ENCODE assay signal across 8 cellular contexts in genomic region chr1:173122958-173123852, GRCh38.
A peak's percentile ranks its signal among the peaks of the same experiment; 100 is the strongest.
DNase-seq lines count a peak whose midpoint lies in the region; ATAC-seq and TF ChIP-seq lines count a peak whose summit lies in the region.

No MANE protein-coding gene starts in this region.

- H3K9me3 ChIP-seq in neutrophil = no peaks in the 10 kb centered on the region

- H3K27me3 ChIP-seq in neutrophil = no peaks in the 10 kb centered on the region

- no peak for TF ChIP-seq CTCF in neutrophil (IDR thresholded peaks at IDR 0.05)

- peaks cover 15 to 18% of the 10 kb centered on the region in 2 experiments for H3K4me1 ChIP-seq in neutrophil (ENCODE audit: control insufficient read depth in 1 of 2, insufficient read depth in 1 of 2, low read depth in 1 of 2, low read length in 1 of 2)

- H3K36me3 ChIP-seq in neutrophil = no peaks in the 10 kb centered on the region

- intact Hi-C loops in Right ventricle myocardium inferior (cut with DNase I) = loop anchor here (10.0 kb wide), 1 partner anchor 298 kb away; no protein-coding TSS in a partner anchor

- DNase-seq in Ammon's horn (ENCODE audit: low spot score) = peak; percentile 47
- peak; percentile 65 for DNase-seq in T1000 (lab: John Stamatoyannopoulos, UW)
- peak; percentile 74 for DNase-seq in Right ventricle myocardium inferior (ENCODE audit: missing footprints)

- peak overlapping the region; percentile 63 for H3K27ac ChIP-seq in neutrophil

- ATAC-seq in HG03571 (IDR thresholded peaks at IDR 0.05; ENCODE audit: unreplicated experiment) (peak; percentile 55), Right ventricle myocardium inferior (peak; percentile 93), HG02938 (IDR thresholded peaks at IDR 0.05; ENCODE audit: unreplicated experiment) (no peak), GM21619 (IDR thresholded peaks at IDR 0.05; ENCODE audit: unreplicated experiment) (no peak), HG03025 (IDR thresholded peaks at IDR 0.05; ENCODE audit: low FRiP score, unreplicated experiment) (no peak)

- H3K4me3 ChIP-seq in neutrophil (ENCODE audit: low read depth in 1 of 2, low read length in 1 of 2) = peak overlapping the region in 1 of 2 experiments; percentile 9

Comparison
In these comparisons a context has a peak if more than half of its experiments do, and no peak if none do; other contexts are left out.
1. ATAC-seq: peak in HG03571 (single experiment) and Right ventricle myocardium inferior (single experiment); none in HG02938 (single experiment), GM21619 (single experiment) and HG03025 (single experiment).
2. Peak in every context shown above with its lines, with median percentiles within 50 percentile points of each other: DNase-seq.